In genomic region chr2:241860184-241861078, GRCh38 we compare ENCODE assay signal across 9 cellular contexts. TPM values are rescaled to one million over a fixed set of nuclear protein-coding genes. Genes with fewer than 3 reads are reported as not detected.
A peak's percentile ranks its signal among the peaks of the same experiment; 100 is the strongest.
DNase-seq lines count a peak whose midpoint lies in the region; ATAC-seq and TF ChIP-seq lines count a peak whose summit lies in the region.
"Had no signal": no experiment of that assay in that cellular context is flagged by ENCODE, and none has a peak within 500 bp of the region (broad histone marks: within the 10 kb centered on the region; RNA-seq: fewer than 3 reads in every experiment).

No MANE protein-coding gene starts in this region.

- H3K9ac ChIP-seq in rectal smooth muscle tissue (ENCODE audit: low read length): no peak overlapping the region

- intact Hi-C loops in dorsolateral prefrontal cortex (cut with DNase I): no loop called here

- H3K4me3 ChIP-seq in GM06990 (replicated peaks; ENCODE audit: low read depth, low read length): peak overlapping the region; percentile 25
- peak overlapping the region in 38 of 59 donors; percentile 3 to 43 (median 26) for H3K4me3 ChIP-seq in dorsolateral prefrontal cortex
- H3K4me3 ChIP-seq in rectal smooth muscle tissue (ENCODE audit: low read length): peak overlapping the region; percentile 25

- H3K36me3 ChIP-seq in GM06990 (ENCODE audit: control insufficient read depth, insufficient read depth, low read length) (no peaks in the 10 kb centered on the region), rectal smooth muscle tissue (ENCODE audit: control insufficient read depth, insufficient read depth, low read length) (no peaks in the 10 kb centered on the region)

- H3K27ac ChIP-seq in dorsolateral prefrontal cortex: peak overlapping the region in 53 of 59 donors; percentile 39 to 90 (median 80)
- peak overlapping the region; percentile 11 for H3K27ac ChIP-seq in rectal smooth muscle tissue (ENCODE audit: low read depth, low read length)

- ATAC-seq in HG03432 (IDR thresholded peaks at IDR 0.05; ENCODE audit: unreplicated experiment): peak; percentile 11
- no peak for ATAC-seq in HG02852 (IDR thresholded peaks at IDR 0.05; ENCODE audit: unreplicated experiment)
- no peak for ATAC-seq in HG03175 (IDR thresholded peaks at IDR 0.05; ENCODE audit: unreplicated experiment)
- ATAC-seq in HG02981 (IDR thresholded peaks at IDR 0.05; ENCODE audit: unreplicated experiment): no peak

- TF ChIP-seq CTCF in GM06990 (IDR thresholded peaks at IDR 0.05; ENCODE audit: insufficient read depth, low read length, poor library complexity, severe bottlenecking): peak; percentile 1
- TF ChIP-seq CTCF in dorsolateral prefrontal cortex (IDR thresholded peaks at IDR 0.05 in 54 of 56, conservative IDR thresholded peaks at IDR 0.05 in 2 of 56; ENCODE audit: low read depth in 1 of 56, partially characterized antibody in 56 of 56): no peak

- H3K27me3 ChIP-seq in GM06990 (replicated peaks; ENCODE audit: control insufficient read depth, insufficient read depth, low read length) (peaks cover under 1% of the 10 kb centered on the region; the same call in 1 of the 2 replicates), dorsolateral prefrontal cortex (peaks cover 0 to 40% (median 20%) of the 10 kb centered on the region in 45 donors), rectal smooth muscle tissue (ENCODE audit: control insufficient read depth, insufficient read depth, low read length) (peaks cover 12% of the 10 kb centered on the region)

- peak; percentile 11 for DNase-seq in GM06990 (ENCODE audit: extremely low read depth, insufficient read length)
- peak in 3 of 10 donors; percentile 2 to 43 (median 41) for DNase-seq in dorsolateral prefrontal cortex
- no peak for DNase-seq in NCI-H2081 (lab: John Stamatoyannopoulos, UW)
- DNase-seq: occipital lobe had no signal

- H3K4me1 ChIP-seq in rectal smooth muscle tissue (ENCODE audit: control insufficient read depth, insufficient read depth, low read length): peaks cover 2% of the 10 kb centered on the region

RNA-seq across cellular contexts. Expression of gene PDCD1, which starts 1.7 kb away (rescaled TPM):
- total RNA-seq in dorsolateral prefrontal cortex: under 1 TPM in 5 of 120 experiments, not detected in 115; 0.24 to 0.59 (median 0.50) TPM
- total RNA-seq: occipital lobe had no signal

RNA-seq across cellular contexts. Expression of gene RTP5, which starts 9.1 kb away (rescaled TPM):
- total RNA-seq in dorsolateral prefrontal cortex: 10 to 100 TPM in 54 of 120 experiments, 1 to 10 TPM in 66; 3.2 to 24.1 (median 9.7) TPM

RNA-seq across cellular contexts. Expression of gene NEU4, which starts 51.4 kb away (rescaled TPM):
- total RNA-seq in dorsolateral prefrontal cortex: 10 to 100 TPM in 67 of 120 experiments, 1 to 10 TPM in 53; 3.6 to 22.1 (median 10.4) TPM
